ENCODE assay signal across 8 cellular contexts in genomic region chr2:195656131-195656858, GRCh38. TPM values are rescaled to one million over a fixed set of nuclear protein-coding genes. Genes with fewer than 3 reads are reported as not detected.
A peak's percentile ranks its signal among the peaks of the same experiment; 100 is the strongest.
DNase-seq lines count a peak whose midpoint lies in the region; ATAC-seq, FAIRE-seq and TF ChIP-seq lines count a peak whose summit lies in the region.

No MANE protein-coding gene starts in this region.

- H3K4me1 ChIP-seq in astrocyte (ENCODE audit: insufficient read depth, low read length): peaks cover 13% of the 10 kb centered on the region
- no peaks in the 10 kb centered on the region for H3K4me1 ChIP-seq in urinary bladder (ENCODE audit: insufficient read depth)

- H3K9me3 Mint-ChIP-seq in IgD-negative memory B cell: no peaks in the 10 kb centered on the region
- peaks cover 3% of the 10 kb centered on the region for H3K9me3 Mint-ChIP-seq in astrocyte (ENCODE audit: unreplicated experiment)
- H3K9me3 Mint-ChIP-seq in memory B cell: peaks cover 2% of the 10 kb centered on the region

- H3K9ac ChIP-seq in astrocyte (ENCODE audit: low read length): peak overlapping the region; percentile 99

- peak overlapping the region; percentile 97 for H3K27ac ChIP-seq in astrocyte (ENCODE audit: low read depth, low read length)
- H3K27ac ChIP-seq in urinary bladder (ENCODE audit: low read depth): peak overlapping the region; percentile 79

- peak overlapping the region; percentile 83 for H3K4me2 ChIP-seq in astrocyte (ENCODE audit: low read length)

- peaks cover 28 to 37% (median 34%) of the 10 kb centered on the region in 3 donors for H3K4me1 Mint-ChIP-seq in IgD-negative memory B cell
- peaks cover 6% of the 10 kb centered on the region for H3K4me1 Mint-ChIP-seq in astrocyte (ENCODE audit: low read depth, unreplicated experiment)
- H3K4me1 Mint-ChIP-seq in memory B cell: peaks cover 25% of the 10 kb centered on the region

- TF ChIP-seq CTCF in astrocyte (IDR thresholded peaks at IDR 0.05; ENCODE audit: insufficient read depth, low read depth, low read length): no peak

- H3K4me3 ChIP-seq in astrocyte (ENCODE audit: insufficient read depth, low read depth, low read length) (peak overlapping the region; percentile 50), urinary bladder (ENCODE audit: low read depth, low read length) (peak overlapping the region; percentile 23)

- peak; percentile 70 for DNase-seq in CD1c-positive myeloid dendritic cell (ENCODE audit: extremely low spot score)
- no peak for DNase-seq in astrocyte (ENCODE audit: low read depth)
- DNase-seq in memory B cell (ENCODE audit: low spot score in 2 of 2): no peak
- DNase-seq in cerebellar nuclear complex (lab: John Stamatoyannopoulos, UW): no peak

- peak overlapping the region; percentile 98 to 99 (median 99) for H3K27ac Mint-ChIP-seq in IgD-negative memory B cell
- peak overlapping the region; percentile 99 for H3K27ac Mint-ChIP-seq in astrocyte (ENCODE audit: unreplicated experiment)
- H3K27ac Mint-ChIP-seq in memory B cell: peak overlapping the region; percentile 100

- ATAC-seq in memory B cell (ENCODE audit: low read depth) (peak; percentile 34), HG03039 (IDR thresholded peaks at IDR 0.05; ENCODE audit: unreplicated experiment) (no peak), GM21526 (IDR thresholded peaks at IDR 0.05; ENCODE audit: low FRiP score, unreplicated experiment) (no peak)

- H3K27me3 ChIP-seq in astrocyte (ENCODE audit: insufficient read depth, low read length): no peaks in the 10 kb centered on the region

- peak overlapping the region; percentile 95 to 100 (median 96) for H3K4me3 Mint-ChIP-seq in IgD-negative memory B cell
- peak overlapping the region; percentile 98 for H3K4me3 Mint-ChIP-seq in astrocyte (ENCODE audit: unreplicated experiment)
- peak overlapping the region; percentile 98 for H3K4me3 Mint-ChIP-seq in memory B cell

- peaks cover 19% of the 10 kb centered on the region for H4K20me1 ChIP-seq in astrocyte (ENCODE audit: insufficient read depth, low read length)

- no peaks in the 10 kb centered on the region for H3K36me3 ChIP-seq in astrocyte (ENCODE audit: insufficient read depth, low read length)
- H3K36me3 ChIP-seq in urinary bladder (ENCODE audit: insufficient read depth): no peaks in the 10 kb centered on the region

- H3K9me3 ChIP-seq in astrocyte (ENCODE audit: insufficient read depth, low read depth, low read length): no peaks in the 10 kb centered on the region

- 38% methylated on average over 20 of the region's 20 CpGs for WGBS in urinary bladder

- H2AFZ ChIP-seq in astrocyte (ENCODE audit: low read depth, low read length): peak overlapping the region; percentile 53

- H3K36me3 Mint-ChIP-seq in IgD-negative memory B cell (peaks cover 10% of the 10 kb centered on the region), astrocyte (ENCODE audit: low read depth, unreplicated experiment) (peaks cover 2% of the 10 kb centered on the region), memory B cell (peaks cover 10% of the 10 kb centered on the region)

- H3K79me2 ChIP-seq in astrocyte (ENCODE audit: insufficient read depth, low read length): peaks cover 42% of the 10 kb centered on the region

- H3K27me3 Mint-ChIP-seq in IgD-negative memory B cell: no peaks in the 10 kb centered on the region
- no peaks in the 10 kb centered on the region for H3K27me3 Mint-ChIP-seq in astrocyte (ENCODE audit: low read depth, unreplicated experiment)
- H3K27me3 Mint-ChIP-seq in memory B cell: no peaks in the 10 kb centered on the region

- peak; percentile 37 for FAIRE-seq in astrocyte (lab: Jason Lieb, UNC)

RNA-seq across cellular contexts. Expression of gene SLC39A10, which starts 0.7 kb away (rescaled TPM):
- polyA plus RNA-seq in IgD-negative memory B cell (11.2 TPM), urinary bladder (8.0 TPM)
- total RNA-seq in astrocyte (90.2 and 96.2 TPM in 2 replicates), urinary bladder (54.8 TPM)
